In genomic region chr14:48890333-48890732, GRCh38 we compare ENCODE assay signal across 19 cellular contexts.
"Had no signal": no experiment of that assay in that cellular context is flagged by ENCODE, and none has a peak within 500 bp of the region (broad histone marks: within the 10 kb centered on the region; RNA-seq: fewer than 3 reads in every experiment).

No MANE protein-coding gene starts in this region.

- H3K27me3 Mint-ChIP-seq: naive thymus-derived CD4-positive, alpha-beta T cell; stimulated activated naive CD8-positive, alpha-beta T cell treated with anti-CD3 and anti-CD28 coated beads, Interleukin-15, Interleukin-2, amounts not matched to agents 100 ng/mL and 50 ng/mL, for 24 hours had no signal

- H3K27ac ChIP-seq: heart left ventricle, neutrophil, ovary, right atrium auricular region, testis, tibial nerve, upper lobe of right lung, vagina had no signal

- H3K27ac Mint-ChIP-seq: naive thymus-derived CD4-positive, alpha-beta T cell; nephron progenitor cell; stimulated activated effector memory CD8-positive, alpha-beta T cell treated with anti-CD3 and anti-CD28 coated beads, Interleukin-12 subunit alpha, Interleukin-12 subunit beta, amount 100 ng/mL, for 72 hours; stimulated activated naive CD8-positive, alpha-beta T cell treated with anti-CD3 and anti-CD28 coated beads, Interleukin-15, Interleukin-2, amounts not matched to agents 100 ng/mL and 50 ng/mL, for 24 hours had no signal

- ATAC-seq: esophagus mucosa; heart left ventricle; naive thymus-derived CD4-positive, alpha-beta T cell; stimulated activated effector memory CD8-positive, alpha-beta T cell treated with anti-CD3 and anti-CD28 coated beads, Interleukin-12 subunit alpha, Interleukin-12 subunit beta, amount 100 ng/mL, for 72 hours; upper lobe of right lung had no signal

- H3K4me1 ChIP-seq: heart left ventricle, right atrium auricular region, testis, tibial nerve, upper lobe of right lung, vagina had no signal

- H3K36me3 ChIP-seq: heart left ventricle, neutrophil, ovary, right atrium auricular region, tibial nerve, upper lobe of right lung, vagina had no signal

- H3K4me1 Mint-ChIP-seq: naive thymus-derived CD4-positive, alpha-beta T cell; nephron progenitor cell; stimulated activated effector memory CD8-positive, alpha-beta T cell treated with anti-CD3 and anti-CD28 coated beads, Interleukin-12 subunit alpha, Interleukin-12 subunit beta, amount 100 ng/mL, for 72 hours had no signal

- H3K4me3 Mint-ChIP-seq: naive thymus-derived CD4-positive, alpha-beta T cell; nephron progenitor cell; stimulated activated effector memory CD8-positive, alpha-beta T cell treated with anti-CD3 and anti-CD28 coated beads, Interleukin-12 subunit alpha, Interleukin-12 subunit beta, amount 100 ng/mL, for 72 hours; stimulated activated naive CD8-positive, alpha-beta T cell treated with anti-CD3 and anti-CD28 coated beads, Interleukin-15, Interleukin-2, amounts not matched to agents 100 ng/mL and 50 ng/mL, for 24 hours had no signal

- H3K4me3 ChIP-seq: heart left ventricle, ovary, right atrium auricular region, testis, tibial nerve, upper lobe of right lung, vagina had no signal

- H3K9me3 Mint-ChIP-seq: naive thymus-derived CD4-positive, alpha-beta T cell; nephron progenitor cell; stimulated activated naive CD8-positive, alpha-beta T cell treated with anti-CD3 and anti-CD28 coated beads, Interleukin-15, Interleukin-2, amounts not matched to agents 100 ng/mL and 50 ng/mL, for 24 hours had no signal

- H3K36me3 Mint-ChIP-seq: naive thymus-derived CD4-positive, alpha-beta T cell; stimulated activated effector memory CD8-positive, alpha-beta T cell treated with anti-CD3 and anti-CD28 coated beads, Interleukin-12 subunit alpha, Interleukin-12 subunit beta, amount 100 ng/mL, for 72 hours had no signal

- H3K27me3 ChIP-seq: heart left ventricle, neutrophil, ovary, right atrium auricular region, testis, tibial nerve, upper lobe of right lung, vagina had no signal

- H3K9me3 ChIP-seq: heart left ventricle, neutrophil, ovary, right atrium auricular region, testis, tibial nerve, upper lobe of right lung, vagina had no signal

- DNase-seq: effector memory CD4-positive, alpha-beta T cell; heart left ventricle; hippocampal formation; kidney glomerular epithelial cell; mammary epithelial cell; naive thymus-derived CD4-positive, alpha-beta T cell; nephron progenitor cell; ovary; stimulated activated CD4-positive, alpha-beta T cell treated with anti-CD3 and anti-CD28 coated beads, Interleukin-4, amount 100 ng/mL, for 1 hour; stimulated activated CD8-positive, alpha-beta memory T cell treated with anti-CD3 and anti-CD28 coated beads, Interleukin-4, amount 100 ng/mL, for 48 hours; testis; upper lobe of right lung had no signal
